In the genomic region with DNA sequence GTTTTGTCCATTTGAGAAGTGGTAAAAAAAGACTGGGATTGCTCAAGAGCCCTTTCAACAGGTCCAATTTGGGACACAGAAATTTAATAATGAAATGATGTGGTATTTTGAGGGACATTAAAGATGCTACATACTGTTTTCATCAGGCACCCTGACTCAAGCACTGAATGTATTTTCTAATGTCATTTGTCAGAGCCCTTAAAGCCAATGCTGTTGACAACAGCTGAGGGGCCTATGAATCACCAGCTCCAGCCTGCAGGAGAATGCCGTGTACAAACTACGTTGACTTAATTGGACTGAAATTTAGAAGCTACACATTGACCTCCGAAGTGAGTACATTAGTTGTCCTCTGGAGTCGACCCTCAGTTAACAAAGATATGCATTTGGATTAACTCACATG, we compare ENCODE assay signal across 28 cellular contexts.
DNase-seq lines count a peak whose midpoint lies in the region; ATAC-seq and TF ChIP-seq lines count a peak whose summit lies in the region.
"Had no signal": no experiment of that assay in that cellular context is flagged by ENCODE, and none has a peak within 500 bp of the region (broad histone marks: within the 10 kb centered on the region; RNA-seq: fewer than 3 reads in every experiment).

No MANE protein-coding gene starts in this region.

- no peaks in the 10 kb centered on the region for H3K27me3 Mint-ChIP-seq in activated CD4-positive, alpha-beta T cell treated with anti-CD3 and anti-CD28 coated beads for 36 hours
- no peaks in the 10 kb centered on the region for H3K27me3 Mint-ChIP-seq in type B pancreatic cell
- H3K27me3 Mint-ChIP-seq: activated T-cell treated with anti-CD3 and anti-CD28 coated beads, Interleukin-2, amount 50 U/mL, for 24 hours; dendritic cell treated with granulocyte-macrophage colony-stimulating factor and Interleukin-4, amounts not matched to agents 40 ng/mL and 50 ng/mL, for 4 days had no signal

- H2BK5ac ChIP-seq in trophoblast cell (ENCODE audit: low read depth, low read length, poor library complexity) = no peak overlapping the region

- H4K12ac ChIP-seq in trophoblast cell (ENCODE audit: low read depth, low read length) = no peak overlapping the region

- no peak overlapping the region for H3K18ac ChIP-seq in trophoblast cell (ENCODE audit: low read length)

- H4K8ac ChIP-seq in trophoblast cell (ENCODE audit: low read depth, low read length) = no peak overlapping the region

- no peak for TF ChIP-seq POLR2A in esophagus muscularis mucosa (IDR thresholded peaks at IDR 0.05; ENCODE audit: low read depth)

- H3K27ac Mint-ChIP-seq in activated CD4-positive, alpha-beta T cell treated with anti-CD3 and anti-CD28 coated beads for 36 hours = no peak overlapping the region
- no peak overlapping the region for H3K27ac Mint-ChIP-seq in type B pancreatic cell
- H3K27ac Mint-ChIP-seq: activated T-cell treated with anti-CD3 and anti-CD28 coated beads, Interleukin-2, amount 50 U/mL, for 24 hours; dendritic cell treated with granulocyte-macrophage colony-stimulating factor and Interleukin-4, amounts not matched to agents 40 ng/mL and 50 ng/mL, for 4 days; endodermal cell; immature natural killer cell; natural killer cell treated with Interleukin-12 subunit alpha and Interleukin-12 subunit beta and Interleukin-15 and Interleukin-18, amount 100 ng/mL, for 72 hours; stimulated activated effector memory CD8-positive, alpha-beta T cell treated with anti-CD3 and anti-CD28 coated beads, Interleukin-12 subunit alpha, Interleukin-12 subunit beta, amount 100 ng/mL, for 72 hours had no signal

- H3K14ac ChIP-seq in trophoblast cell (ENCODE audit: low read length) = no peak overlapping the region

- H3K4me1 ChIP-seq in esophagus muscularis mucosa = no peaks in the 10 kb centered on the region
- peaks cover 0 to 1% of the 10 kb centered on the region in 2 experiments for H3K4me1 ChIP-seq in trophoblast cell (ENCODE audit: control insufficient read depth in 1 of 2, insufficient read depth in 2 of 2, low read length in 2 of 2)
- H3K4me1 ChIP-seq: esophagus squamous epithelium had no signal

- H3K23ac ChIP-seq in trophoblast cell (ENCODE audit: low read length) = no peak overlapping the region

- H3K4me3 ChIP-seq in esophagus muscularis mucosa (no peak overlapping the region), trophoblast cell (ENCODE audit: low read depth, low read length) (no peak overlapping the region)
- H3K4me3 ChIP-seq: BLaER1 treated with 17β-estradiol and CSF1 and Interleukin-3, amounts not matched to agents 10 nM and 100 nM; esophagus squamous epithelium; ovary had no signal

- H3K27ac ChIP-seq in esophagus muscularis mucosa (replicated peaks in 1 of 4) (peak overlapping the region in 1 of 4 donors; percentile 35), trophoblast cell (ENCODE audit: low read depth, low read length) (no peak overlapping the region)
- H3K27ac ChIP-seq: BLaER1 treated with 17β-estradiol and CSF1 and Interleukin-3, amounts not matched to agents 10 nM and 100 nM; ovary; RWPE1 had no signal

- DNase-seq in AG08395 (ENCODE audit: low spot score) = peak; percentile 70
- DNase-seq in ELR (ENCODE audit: low read depth) = peak; percentile 48
- DNase-seq in esophagus muscularis mucosa (ENCODE audit: extremely low spot score) = peak; percentile 42
- peak in 1 of 2 donors; percentile 23 for DNase-seq in trophoblast cell
- no peak for DNase-seq in activated CD4-positive, alpha-beta T cell treated with anti-CD3 and anti-CD28 coated beads for 36 hours
- no peak for DNase-seq in type B pancreatic cell (ENCODE audit: extremely low spot score, unreplicated experiment)
- DNase-seq: activated CD4-positive, alpha-beta T cell treated with anti-CD3 and anti-CD28 coated beads for 4 hours; activated CD8-positive, alpha-beta memory T cell treated with anti-CD3 and anti-CD28 coated beads for 24 hours; activated gamma-delta T cell treated with Interleukin-2 at 50 U/mL for 16 hours; activated T-cell treated with anti-CD3 and anti-CD28 coated beads, Interleukin-2, amount 50 U/mL, for 24 hours; central memory CD4-positive, alpha-beta T cell; DMS79; endodermal cell; esophagus squamous epithelium; hypothalamus; immature natural killer cell; Karpas-422; NCI-H146; ovary; stimulated activated CD4-positive, alpha-beta T cell treated with anti-CD3 and anti-CD28 coated beads, Interleukin-4, amount 100 ng/mL, for 24 hours; substantia nigra had no signal

- no peak overlapping the region for H3K4me2 ChIP-seq in trophoblast cell (ENCODE audit: low read length)

- no peak for ATAC-seq in GM21576 (IDR thresholded peaks at IDR 0.05; ENCODE audit: unreplicated experiment)
- no peak for ATAC-seq in activated CD4-positive, alpha-beta T cell treated with anti-CD3 and anti-CD28 coated beads for 36 hours
- no peak for ATAC-seq in HG03095 (IDR thresholded peaks at IDR 0.05; ENCODE audit: unreplicated experiment)
- ATAC-seq: natural killer cell treated with Interleukin-12 subunit alpha and Interleukin-12 subunit beta and Interleukin-15 and Interleukin-18, amount 100 ng/mL, for 72 hours; stimulated activated effector memory CD8-positive, alpha-beta T cell treated with anti-CD3 and anti-CD28 coated beads, Interleukin-12 subunit alpha, Interleukin-12 subunit beta, amount 100 ng/mL, for 72 hours had no signal

- H2BK120ac ChIP-seq in trophoblast cell (ENCODE audit: insufficient read depth, low read length, poor library complexity) = no peak overlapping the region

- H3K36me3 ChIP-seq in esophagus muscularis mucosa (no peaks in the 10 kb centered on the region), trophoblast cell (ENCODE audit: control insufficient read depth in 1 of 2, insufficient read depth in 2 of 2, low read length in 2 of 2) (no peaks in the 10 kb centered on the region)
- H3K36me3 ChIP-seq: BLaER1 treated with 17β-estradiol and CSF1 and Interleukin-3, amounts not matched to agents 10 nM and 100 nM; esophagus squamous epithelium; ovary had no signal

- POLR2A ChIA-PET in activated CD4-positive, alpha-beta T cell treated with anti-CD3 and anti-CD28 coated beads for 36 hours (lab: Charles Lee) = no interaction called here

- no peak for TF ChIP-seq EP300 in esophagus muscularis mucosa (IDR thresholded peaks at IDR 0.05)

- H3K36me3 Mint-ChIP-seq in activated CD4-positive, alpha-beta T cell treated with anti-CD3 and anti-CD28 coated beads for 36 hours (ENCODE audit: low read depth) = no peaks in the 10 kb centered on the region
- no peaks in the 10 kb centered on the region for H3K36me3 Mint-ChIP-seq in type B pancreatic cell
- H3K36me3 Mint-ChIP-seq: natural killer cell treated with Interleukin-12 subunit alpha and Interleukin-12 subunit beta and Interleukin-15 and Interleukin-18, amount 100 ng/mL, for 72 hours; stimulated activated effector memory CD8-positive, alpha-beta T cell treated with anti-CD3 and anti-CD28 coated beads, Interleukin-12 subunit alpha, Interleukin-12 subunit beta, amount 100 ng/mL, for 72 hours had no signal

- TF ChIP-seq CTCF in esophagus muscularis mucosa (IDR thresholded peaks at IDR 0.05) = no peak
- TF ChIP-seq CTCF in type B pancreatic cell (conservative IDR thresholded peaks at IDR 0.05) = no peak

- CTCF ChIA-PET in activated CD4-positive, alpha-beta T cell treated with anti-CD3 and anti-CD28 coated beads for 36 hours (lab: Charles Lee) = interaction anchor here (0.6 to 1.6 kb wide), 2 partner anchors 9 to 11 kb away, joined by 3 to 5 read pairs; no protein-coding TSS in a partner anchor

- no peaks in the 10 kb centered on the region for H3K79me2 ChIP-seq in trophoblast cell (ENCODE audit: control insufficient read depth, insufficient read depth, low read length, poor library complexity)

- H2AK5ac ChIP-seq in trophoblast cell (ENCODE audit: low read length) = no peak overlapping the region

- no peak overlapping the region for H2AFZ ChIP-seq in trophoblast cell (ENCODE audit: insufficient read depth, low read length, poor library complexity)

- H3K79me1 ChIP-seq in trophoblast cell (ENCODE audit: low read length) = peaks cover 7% of the 10 kb centered on the region

- H2BK12ac ChIP-seq in trophoblast cell (ENCODE audit: low read length) = peak overlapping the region; percentile 13

- H3K4ac ChIP-seq in trophoblast cell (ENCODE audit: low read depth, low read length) = no peak overlapping the region

- H3K9me3 ChIP-seq in esophagus muscularis mucosa (peaks cover 0 to 7% (median 3%) of the 10 kb centered on the region in 4 donors), trophoblast cell (ENCODE audit: insufficient read depth, low read depth, low read length) (no peaks in the 10 kb centered on the region)
- H3K9me3 ChIP-seq: esophagus squamous epithelium, ovary had no signal

- intact Hi-C loops in esophagus muscularis mucosa (cut with DNase I) = no loop called here
- intact Hi-C loops in activated CD4-positive, alpha-beta T cell treated with anti-CD3 and anti-CD28 coated beads for 36 hours (cut with DNase I, micrococcal nuclease) = no loop called here

- no peak overlapping the region for H3K9ac ChIP-seq in trophoblast cell (ENCODE audit: low read length)
- H3K9ac ChIP-seq: BLaER1 treated with 17β-estradiol and CSF1 and Interleukin-3, amounts not matched to agents 10 nM and 100 nM had no signal

- no peak overlapping the region for H3K4me3 Mint-ChIP-seq in activated CD4-positive, alpha-beta T cell treated with anti-CD3 and anti-CD28 coated beads for 36 hours
- H3K4me3 Mint-ChIP-seq in type B pancreatic cell = no peak overlapping the region
- H3K4me3 Mint-ChIP-seq: activated T-cell treated with anti-CD3 and anti-CD28 coated beads, Interleukin-2, amount 50 U/mL, for 24 hours; dendritic cell treated with granulocyte-macrophage colony-stimulating factor and Interleukin-4, amounts not matched to agents 40 ng/mL and 50 ng/mL, for 4 days; endodermal cell; immature natural killer cell; natural killer cell treated with Interleukin-12 subunit alpha and Interleukin-12 subunit beta and Interleukin-15 and Interleukin-18, amount 100 ng/mL, for 72 hours; stimulated activated effector memory CD8-positive, alpha-beta T cell treated with anti-CD3 and anti-CD28 coated beads, Interleukin-12 subunit alpha, Interleukin-12 subunit beta, amount 100 ng/mL, for 72 hours had no signal

- peaks cover 13% of the 10 kb centered on the region for H3K4me1 Mint-ChIP-seq in activated CD4-positive, alpha-beta T cell treated with anti-CD3 and anti-CD28 coated beads for 36 hours
- H3K4me1 Mint-ChIP-seq in type B pancreatic cell (ENCODE audit: unreplicated experiment) = peaks cover 9% of the 10 kb centered on the region
- H3K4me1 Mint-ChIP-seq: endodermal cell, immature natural killer cell had no signal

- H4K91ac ChIP-seq in trophoblast cell (ENCODE audit: low read depth, low read length) = no peak overlapping the region

- H3K27me3 ChIP-seq in esophagus muscularis mucosa (no peaks in the 10 kb centered on the region), trophoblast cell (ENCODE audit: insufficient read depth, low read length) (no peaks in the 10 kb centered on the region)
- H3K27me3 ChIP-seq: BLaER1 treated with 17β-estradiol and CSF1 and Interleukin-3, amounts not matched to agents 10 nM and 100 nM; esophagus squamous epithelium; ovary had no signal

- H3K9me3 Mint-ChIP-seq in activated CD4-positive, alpha-beta T cell treated with anti-CD3 and anti-CD28 coated beads for 36 hours (ENCODE audit: low read depth) = peaks cover 6% of the 10 kb centered on the region
- H3K9me3 Mint-ChIP-seq in type B pancreatic cell = peaks cover 14% of the 10 kb centered on the region
- H3K9me3 Mint-ChIP-seq: natural killer cell treated with Interleukin-12 subunit alpha and Interleukin-12 subunit beta and Interleukin-15 and Interleukin-18, amount 100 ng/mL, for 72 hours had no signal

- 94% methylated on average over 4 of the region's 4 CpGs for WGBS in esophagus muscularis mucosa
- no CpG with 5 or more reads among the region's 4 CpGs for WGBS in trophoblast cell (ENCODE audit: extremely low coverage, insufficient coverage, insufficient read length)

Comparison
In these comparisons a context has a peak if more than half of its experiments do, and no peak if none do; other contexts are left out.
1. DNase-seq: peak in AG08395 (single experiment), ELR (single experiment) and esophagus muscularis mucosa (single experiment); none in activated CD4-positive, alpha-beta T cell treated with anti-CD3 and anti-CD28 coated beads for 36 hours (single experiment) and type B pancreatic cell (single experiment).